Comparison of ENCODE assay signal across 17 cellular contexts in genomic region chr1:106907795-106908194, GRCh38.
DNase-seq lines count a peak whose midpoint lies in the region; ATAC-seq and TF ChIP-seq lines count a peak whose summit lies in the region.
"Had no signal": no experiment of that assay in that cellular context is flagged by ENCODE, and none has a peak within 500 bp of the region (broad histone marks: within the 10 kb centered on the region; RNA-seq: fewer than 3 reads in every experiment).

No MANE protein-coding gene starts in this region.

- TF ChIP-seq CTCF in CD8-positive, alpha-beta T cell (IDR thresholded peaks at IDR 0.05) = no peak

- H3K27ac Mint-ChIP-seq in CD8-positive, alpha-beta T cell = no peak overlapping the region
- H3K27ac Mint-ChIP-seq: B cell, WTC11 had no signal

- H3K4me1 Mint-ChIP-seq in CD8-positive, alpha-beta T cell (ENCODE audit: low read depth) = no peaks in the 10 kb centered on the region
- H3K4me1 Mint-ChIP-seq: neural crest cell had no signal

- no peaks in the 10 kb centered on the region for H3K9me3 ChIP-seq in CD8-positive, alpha-beta T cell (ENCODE audit: low read length)

- H3K27me3 Mint-ChIP-seq in CD8-positive, alpha-beta T cell (ENCODE audit: low read depth) = no peaks in the 10 kb centered on the region
- H3K27me3 Mint-ChIP-seq: B cell had no signal

- DNase-seq in Right ventricle myocardium superior (no peak), ecto neural progenitor cell (ENCODE audit: low spot score) (no peak), NCI-H1694 treated with DMSO at 0.1 percent for 48 hours (lab: John Stamatoyannopoulos, UW) (no peak)
- no peak for DNase-seq in CD8-positive, alpha-beta T cell
- DNase-seq: activated gamma-delta T cell treated with Interleukin-2 at 50 U/mL for 16 hours, cerebellar nuclear complex, kidney glomerular epithelial cell, NCI-H1436 treated with DMSO at 0.1 percent for 48 hours, substantia nigra had no signal

- ATAC-seq in GM18502 (IDR thresholded peaks at IDR 0.05; ENCODE audit: poor library complexity, unreplicated experiment) (peak; percentile 99), GM19452 (IDR thresholded peaks at IDR 0.05; ENCODE audit: unreplicated experiment) (peak; percentile 100), HG02870 (IDR thresholded peaks at IDR 0.05; ENCODE audit: unreplicated experiment) (peak; percentile 100), HG03521 (IDR thresholded peaks at IDR 0.05; ENCODE audit: unreplicated experiment) (peak; percentile 99), Right ventricle myocardium superior (ENCODE audit: poor library complexity) (no peak)
- ATAC-seq in CD8-positive, alpha-beta T cell = no peak
- ATAC-seq: Right ventricle myocardium inferior, WTC11 had no signal

- POLR2A ChIA-PET in CD8-positive, alpha-beta T cell (lab: Charles Lee) = no interaction called here

- no peaks in the 10 kb centered on the region for H3K36me3 ChIP-seq in CD8-positive, alpha-beta T cell (ENCODE audit: insufficient read depth, low read length)

- no peak overlapping the region for H3K4me3 ChIP-seq in CD8-positive, alpha-beta T cell (ENCODE audit: low read depth, low read length)

- no peaks in the 10 kb centered on the region for H3K27me3 ChIP-seq in CD8-positive, alpha-beta T cell (ENCODE audit: insufficient read depth, low read length)

- no peak overlapping the region for H3K27ac ChIP-seq in CD8-positive, alpha-beta T cell (ENCODE audit: low read depth, low read length)

- H3K4me1 ChIP-seq in CD8-positive, alpha-beta T cell (ENCODE audit: insufficient read depth, low read length) = no peaks in the 10 kb centered on the region

- intact Hi-C loops in Right ventricle myocardium superior (cut with DNase I) = no loop called here
- intact Hi-C loops in CD8-positive, alpha-beta T cell (cut with DNase I, micrococcal nuclease) = no loop called here

- H3K4me3 Mint-ChIP-seq in CD8-positive, alpha-beta T cell = no peak overlapping the region
- H3K4me3 Mint-ChIP-seq: B cell, neural crest cell, WTC11 had no signal

- CTCF ChIA-PET in CD8-positive, alpha-beta T cell (lab: Charles Lee) = no interaction called here

- H3K36me3 Mint-ChIP-seq in CD8-positive, alpha-beta T cell = no peaks in the 10 kb centered on the region
- H3K36me3 Mint-ChIP-seq: WTC11 had no signal

- no peaks in the 10 kb centered on the region for H3K9me3 Mint-ChIP-seq in CD8-positive, alpha-beta T cell
- H3K9me3 Mint-ChIP-seq: neural crest cell had no signal

Comparison
In these comparisons a context has a peak if more than half of its experiments do, and no peak if none do; other contexts are left out.
1. ATAC-seq: peak in GM18502 (single experiment), GM19452 (single experiment), HG02870 (single experiment) and HG03521 (single experiment); none in Right ventricle myocardium superior (single experiment) and CD8-positive, alpha-beta T cell (single experiment).